1 cellular context compared by ENCODE assay signal in genomic region chr6:44224978-44225330, GRCh38.
TF ChIP-seq lines count a peak whose summit lies in the region.

No MANE protein-coding gene starts in this region.

TF ChIP-seq in HCT116, 20 proteins besides CTCF, POLR2A, EP300 and RAD21 (continued from another document):
- no peak for TF ChIP-seq ATF3 (IDR thresholded peaks at IDR 0.05)
- TF ChIP-seq ZFX (IDR thresholded peaks at IDR 0.05), result no peak
